Comparison of ENCODE assay signal across 17 cellular contexts in the genomic region with DNA sequence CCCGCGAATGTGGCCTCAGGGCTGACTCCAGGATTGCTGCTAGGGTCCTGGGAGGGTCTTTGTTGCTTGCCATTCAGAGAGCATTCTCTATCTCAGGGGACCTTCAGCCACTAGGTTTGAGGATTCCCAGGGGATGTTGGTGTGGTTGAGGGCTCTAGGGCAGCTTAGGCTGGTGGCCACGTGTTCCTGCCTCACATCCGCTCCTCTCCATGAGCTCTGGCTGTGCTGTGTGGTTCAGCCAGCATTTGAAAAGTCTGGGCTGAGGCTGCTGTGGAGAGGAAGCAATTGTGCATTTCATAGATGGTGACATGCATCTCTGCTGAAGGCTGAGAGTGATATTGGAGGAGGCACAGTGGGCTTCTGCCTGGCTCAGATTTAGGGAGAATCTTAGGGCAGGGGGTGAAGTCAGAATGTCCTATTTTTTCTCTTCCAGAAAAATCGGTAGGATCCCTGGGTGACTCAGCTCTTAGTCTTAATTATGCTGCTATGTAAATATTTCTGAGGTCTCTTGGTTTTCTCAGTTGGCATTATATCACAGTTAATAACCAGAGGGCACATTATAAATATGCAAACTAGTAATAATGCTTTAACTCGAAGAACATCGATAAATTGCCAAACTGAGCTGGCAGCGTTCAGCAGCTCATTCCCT.
DNase-seq lines count a peak whose midpoint lies in the region; ATAC-seq, FAIRE-seq and TF ChIP-seq lines count a peak whose summit lies in the region.
"Had no signal": no experiment of that assay in that cellular context is flagged by ENCODE, and none has a peak within 500 bp of the region (broad histone marks: within the 10 kb centered on the region; RNA-seq: fewer than 3 reads in every experiment).

No MANE protein-coding gene starts in this region.

- no peak overlapping the region for H3K27ac ChIP-seq in keratinocyte (ENCODE audit: control insufficient read depth, insufficient read depth, low read length)
- H3K27ac ChIP-seq: neutrophil, stomach had no signal

- H3K36me3 Mint-ChIP-seq in HFFc6 (ENCODE audit: low read depth) (no peaks in the 10 kb centered on the region; the same call in 1 of the 2 replicates), T-helper 17 cell (ENCODE audit: low read depth) (peaks cover 2% of the 10 kb centered on the region)
- H3K36me3 Mint-ChIP-seq: IgD-negative memory B cell had no signal

- peaks cover 37% of the 10 kb centered on the region for H3K27me3 ChIP-seq in keratinocyte (ENCODE audit: control insufficient read depth, extremely low read depth, insufficient read depth, low read length)

- H3K36me3 ChIP-seq in keratinocyte (ENCODE audit: control insufficient read depth in 2 of 2, extremely low read depth in 1 of 2, insufficient read depth in 2 of 2, low read length in 2 of 2): no peaks in the 10 kb centered on the region
- H3K36me3 ChIP-seq: neutrophil, stomach had no signal

- no peaks in the 10 kb centered on the region for H3K9me1 ChIP-seq in keratinocyte (ENCODE audit: control insufficient read depth, extremely low read depth, insufficient read depth, low read length)

- no peaks in the 10 kb centered on the region for H3K79me2 ChIP-seq in keratinocyte (ENCODE audit: control insufficient read depth, insufficient read depth, low read length)

- TF ChIP-seq CTCF in HFFc6 (IDR thresholded peaks at IDR 0.05) (no peak), keratinocyte (optimal IDR thresholded peaks at IDR 0.05 in 1 of 3, IDR thresholded peaks at IDR 0.05 in 1 of 3, conservative IDR thresholded peaks at IDR 0.05 in 1 of 3; ENCODE audit: extremely low read depth in 1 of 3, insufficient read depth in 2 of 3, low read length in 3 of 3) (no peak)

- no peaks in the 10 kb centered on the region for H3K9me3 ChIP-seq in T-helper 17 cell (ENCODE audit: control insufficient read depth, low read length, poor library complexity, severe bottlenecking)
- H3K9me3 ChIP-seq in keratinocyte (ENCODE audit: control insufficient read depth, low read depth, low read length): no peaks in the 10 kb centered on the region
- H3K9me3 ChIP-seq: neutrophil, stomach had no signal

- peak overlapping the region; percentile 77 for H3K27ac Mint-ChIP-seq in HFFc6
- H3K27ac Mint-ChIP-seq in T-helper 17 cell: no peak overlapping the region
- H3K27ac Mint-ChIP-seq: CD4-positive, alpha-beta T cell; IgD-negative memory B cell; T-helper 2 cell treated with Interferon-gamma antibody and Interleukin-4, amounts not matched to agents 5 μg/mL and 100 μg/mL, for 36 hours had no signal

- peak; percentile 32 for FAIRE-seq in keratinocyte (lab: Jason Lieb, UNC)

- DNase-seq in NCI-H1436 (lab: John Stamatoyannopoulos, UW) (peak; percentile 22), NCI-H1436 treated with DMSO at 0.1 percent for 48 hours (lab: John Stamatoyannopoulos, UW) (no peak), HFFc6 (peak; percentile 10), T-helper 17 cell (no peak), keratinocyte (ENCODE audit: low read depth, low spot score) (no peak), NCI-H1694 treated with DMSO at 0.1 percent for 48 hours (lab: John Stamatoyannopoulos, UW) (no peak), HuH-7.5 (ENCODE audit: low spot score) (no peak)
- DNase-seq: 8988T; activated CD4-positive, alpha-beta T cell treated with anti-CD3 and anti-CD28 coated beads for 1 hour; activated effector memory CD4-positive, alpha-beta T cell treated with Interleukin-2 at 50 U/mL for 16 hours; CD4-positive, alpha-beta T cell; NCI-H1105 treated with DMSO at 0.1 percent for 48 hours; stomach had no signal

- H3K4me3 Mint-ChIP-seq in HFFc6 (peak overlapping the region; percentile 66; the same call in 1 of the 2 replicates), T-helper 17 cell (peak overlapping the region; percentile 57)
- H3K4me3 Mint-ChIP-seq: IgD-negative memory B cell had no signal

- H3K9me3 Mint-ChIP-seq in HFFc6: no peaks in the 10 kb centered on the region
- H3K9me3 Mint-ChIP-seq: CD4-positive, alpha-beta T cell; T-helper 2 cell treated with Interferon-gamma antibody and Interleukin-4, amounts not matched to agents 5 μg/mL and 100 μg/mL, for 36 hours had no signal

- ATAC-seq in T-helper 17 cell: no peak
- no peak for ATAC-seq in GM19463 (IDR thresholded peaks at IDR 0.05; ENCODE audit: unreplicated experiment)

- peak overlapping the region; percentile 7 for H3K4me2 ChIP-seq in keratinocyte (ENCODE audit: control insufficient read depth, extremely low read depth, insufficient read depth, low read depth, low read length)

- peaks cover 9% of the 10 kb centered on the region for H3K27me3 Mint-ChIP-seq in HFFc6 (ENCODE audit: insufficient read depth)
- H3K27me3 Mint-ChIP-seq in T-helper 17 cell: peaks cover 70% of the 10 kb centered on the region

- peak overlapping the region; percentile 11 for H2AFZ ChIP-seq in keratinocyte (ENCODE audit: control insufficient read depth, low read length)

- H3K4me1 Mint-ChIP-seq in HFFc6 (ENCODE audit: low read depth) (peaks cover 36% of the 10 kb centered on the region), T-helper 17 cell (peaks cover 29% of the 10 kb centered on the region)

- dilution Hi-C loops in keratinocyte (cut with MboI; ENCODE audit: extremely low pct_ligation_motif_present, low sequenced_read_pairs): no loop called here

- no peak overlapping the region for H3K9ac ChIP-seq in keratinocyte (ENCODE audit: control insufficient read depth, extremely low read depth, insufficient read depth, low read length)

- H3K4me3 ChIP-seq in keratinocyte (ENCODE audit: control insufficient read depth in 2 of 3, extremely low read depth in 1 of 3, insufficient read depth in 2 of 3, low read depth in 1 of 3, low read length in 3 of 3): no peak overlapping the region
- H3K4me3 ChIP-seq: stomach had no signal

- no peaks in the 10 kb centered on the region for H4K20me1 ChIP-seq in keratinocyte (ENCODE audit: control insufficient read depth, extremely low read depth, insufficient read depth, low read length)

- H3K4me1 ChIP-seq in keratinocyte (ENCODE audit: control insufficient read depth, extremely low read depth, insufficient read depth, low read length): peaks cover 8% of the 10 kb centered on the region

Comparison
In these comparisons a context has a peak if more than half of its experiments do, and no peak if none do; other contexts are left out.
1. DNase-seq: peak in NCI-H1436 (single experiment) and HFFc6 (single experiment); none in NCI-H1436 treated with DMSO at 0.1 percent for 48 hours (single experiment), T-helper 17 cell (0 of 3), keratinocyte (single experiment), NCI-H1694 treated with DMSO at 0.1 percent for 48 hours (single experiment) and HuH-7.5 (single experiment).